ENCODE assay signal across 11 cellular contexts in genomic region chr6:3808759-3809514, GRCh38.
A peak's percentile ranks its signal among the peaks of the same experiment; 100 is the strongest.
DNase-seq lines count a peak whose midpoint lies in the region; ATAC-seq lines count a peak whose summit lies in the region.
"Had no signal": no experiment of that assay in that cellular context is flagged by ENCODE, and none has a peak within 500 bp of the region (broad histone marks: within the 10 kb centered on the region; RNA-seq: fewer than 3 reads in every experiment).

No MANE protein-coding gene starts in this region.

- H3K27me3 ChIP-seq in ACC112 (ENCODE audit: insufficient read depth, low read length) (no peaks in the 10 kb centered on the region), muscle layer of duodenum (ENCODE audit: low read depth, low read length) (no peaks in the 10 kb centered on the region)

- no peaks in the 10 kb centered on the region for H3K36me3 ChIP-seq in ACC112 (ENCODE audit: insufficient read depth, low read length)
- H3K36me3 ChIP-seq in muscle layer of duodenum (ENCODE audit: control insufficient read depth in 1 of 2, insufficient read depth in 2 of 2, low read length in 2 of 2): no peaks in the 10 kb centered on the region

- H3K4me1 ChIP-seq in ACC112 (ENCODE audit: control insufficient read depth, insufficient read depth, low read length, unreplicated experiment): peaks cover 36% of the 10 kb centered on the region
- H3K4me1 ChIP-seq in muscle layer of duodenum (ENCODE audit: control insufficient read depth in 1 of 2, insufficient read depth in 2 of 2, low read length in 2 of 2): peaks cover 6 to 16% of the 10 kb centered on the region in 2 donors

- peak overlapping the region; percentile 80 for H3K27ac ChIP-seq in ACC112 (ENCODE audit: low read depth, low read length)
- peak overlapping the region; percentile 63 for H3K27ac ChIP-seq in epithelial cell of prostate
- H3K27ac ChIP-seq in muscle layer of duodenum (ENCODE audit: low read length): peak overlapping the region; percentile 43

- DNase-seq in NCI-H226: peak; percentile 92
- no peak for DNase-seq in epithelial cell of prostate (ENCODE audit: low read depth, low spot score)
- DNase-seq in stimulated activated naive CD8-positive, alpha-beta T cell treated with anti-CD3 and anti-CD28 coated beads, Interleukin-15, Interleukin-2, amounts not matched to agents 100 U/mL and 50 U/mL, for 24 hours: no peak
- DNase-seq in NCI-H1417 (lab: John Stamatoyannopoulos, UW): no peak
- DNase-seq: activated CD8-positive, alpha-beta T cell treated with anti-CD3 and anti-CD28 coated beads for 36 hours; erythroblast; MM.1S had no signal

- H3K4me3 ChIP-seq in ACC112 (ENCODE audit: low read depth, low read length) (peak overlapping the region; percentile 55), muscle layer of duodenum (ENCODE audit: low read depth in 1 of 2, low read length in 2 of 2) (no peak overlapping the region)

- ATAC-seq in GM21786 (IDR thresholded peaks at IDR 0.05; ENCODE audit: unreplicated experiment) (no peak), HG02840 (IDR thresholded peaks at IDR 0.05; ENCODE audit: low FRiP score, unreplicated experiment) (no peak)
- ATAC-seq in stimulated activated naive CD8-positive, alpha-beta T cell treated with anti-CD3 and anti-CD28 coated beads, Interleukin-15, Interleukin-2, amounts not matched to agents 100 U/mL and 50 U/mL, for 24 hours: no peak
- ATAC-seq: activated CD8-positive, alpha-beta T cell treated with anti-CD3 and anti-CD28 coated beads for 36 hours had no signal

- H3K79me2 ChIP-seq in ACC112 (ENCODE audit: control insufficient read depth, insufficient read depth, low read length, unreplicated experiment): no peaks in the 10 kb centered on the region

- no peak overlapping the region for H2AFZ ChIP-seq in ACC112 (ENCODE audit: low read length, unreplicated experiment)

- H3K9me3 ChIP-seq in muscle layer of duodenum (ENCODE audit: control insufficient read depth in 1 of 2, low read length in 2 of 2): no peaks in the 10 kb centered on the region
